In genomic region chr15:52383100-52383588, GRCh38 we compare ENCODE assay signal across 10 cellular contexts.
DNase-seq lines count a peak whose midpoint lies in the region; ATAC-seq and TF ChIP-seq lines count a peak whose summit lies in the region.
"Had no signal": no experiment of that assay in that cellular context is flagged by ENCODE, and none has a peak within 500 bp of the region (broad histone marks: within the 10 kb centered on the region; RNA-seq: fewer than 3 reads in every experiment).

No MANE protein-coding gene starts in this region.

- H3K4me3 ChIP-seq in left lung = no peak overlapping the region
- H3K4me3 ChIP-seq: BLaER1 treated with 17β-estradiol and CSF1 and Interleukin-3, amounts not matched to agents 10 nM and 100 nM had no signal

- H3K4me1 ChIP-seq in left lung = no peaks in the 10 kb centered on the region

- no peaks in the 10 kb centered on the region for H3K27me3 ChIP-seq in left lung
- H3K27me3 ChIP-seq: BLaER1 treated with 17β-estradiol and CSF1 and Interleukin-3, amounts not matched to agents 10 nM and 100 nM had no signal

- DNase-seq in GM10248 (ENCODE audit: extremely low spot score) (peak; percentile 37), H4 (ENCODE audit: low spot score) (no peak), UCSD-AML1 (lab: John Stamatoyannopoulos, UW; ENCODE audit: unreplicated experiment) (no peak), left lung (no peak)
- no peak for DNase-seq in activated CD8-positive, alpha-beta memory T cell treated with anti-CD3 and anti-CD28 coated beads for 24 hours
- DNase-seq: NCI-H446 had no signal

- POLR2A ChIA-PET in GM10248 (lab: Yijun Ruan, JAX) = no interaction called here

- H3K9me3 ChIP-seq in left lung = no peaks in the 10 kb centered on the region
- H3K9me3 ChIP-seq: BLaER1 treated with 17β-estradiol and CSF1 and Interleukin-3, amounts not matched to agents 10 nM and 100 nM had no signal

- intact Hi-C loops in left lung (cut with DNase I) = no loop called here

- H3K36me3 ChIP-seq in left lung = peaks cover 0 to 80% of the 10 kb centered on the region in 2 donors

- no peak for TF ChIP-seq CTCF in GM10248 (IDR thresholded peaks at IDR 0.05; ENCODE audit: control extremely low read depth, extremely low read depth, low read depth, missing control alignments)
- no peak for TF ChIP-seq CTCF in left lung (IDR thresholded peaks at IDR 0.05)

- ATAC-seq in GM19452 (IDR thresholded peaks at IDR 0.05; ENCODE audit: unreplicated experiment) (peak; percentile 40), HG03045 (IDR thresholded peaks at IDR 0.05; ENCODE audit: unreplicated experiment) (peak; percentile 31), left lung (no peak)

- H3K27ac ChIP-seq in angular gyrus (ENCODE audit: low read depth, low read length) = peak overlapping the region; percentile 42
- no peak overlapping the region for H3K27ac ChIP-seq in left lung
- H3K27ac ChIP-seq: BLaER1 treated with 17β-estradiol and CSF1 and Interleukin-3, amounts not matched to agents 10 nM and 100 nM had no signal

- CTCF ChIA-PET in GM10248 (lab: Yijun Ruan, JAX) = interaction anchor here (0.9 to 1.5 kb wide), 7 partner anchors 10 to 145 kb away, joined by 3 to 5 read pairs (median 3); partner anchors contain the start of gene MYO5A
